In genomic region chr14:104181761-104182530, GRCh38 we compare ENCODE assay signal across 21 cellular contexts. TPM values are rescaled to one million over a fixed set of nuclear protein-coding genes. Genes with fewer than 3 reads are reported as not detected.
"Had no signal": no experiment of that assay in that cellular context is flagged by ENCODE, and none has a peak within 500 bp of the region (broad histone marks: within the 10 kb centered on the region; RNA-seq: fewer than 3 reads in every experiment).

No MANE protein-coding gene starts in this region.

- H3K4me3 Mint-ChIP-seq: activated B cell treated with CpG ODN at 0.5 μM for 24 hours; activated CD4-positive, alpha-beta T cell treated with anti-CD3 and anti-CD28 coated beads, Interleukin-2, amount 10 ng/mL, durations not matched to agents 24 days and 14 days; activated CD8-positive, alpha-beta T cell treated with anti-CD3 and anti-CD28 coated beads, Interleukin-2, amount 10 ng/mL, durations not matched to agents 7 days and 5 days; activated naive CD8-positive, alpha-beta T cell; neural crest cell; stimulated activated naive CD8-positive, alpha-beta T cell treated with anti-CD3 and anti-CD28 coated beads, Interleukin-15, amount 100 ng/mL, for 72 hours had no signal

- H3K27me3 Mint-ChIP-seq: activated CD4-positive, alpha-beta T cell treated with anti-CD3 and anti-CD28 coated beads, Interleukin-2, amount 10 ng/mL, durations not matched to agents 24 days and 14 days; activated naive CD8-positive, alpha-beta T cell; stimulated activated naive CD8-positive, alpha-beta T cell treated with anti-CD3 and anti-CD28 coated beads, Interleukin-15, amount 100 ng/mL, for 72 hours had no signal

- H3K27me3 ChIP-seq: body of pancreas, heart left ventricle, ovary, testis, upper lobe of right lung had no signal

- FAIRE-seq: frontal cortex, TTC549 had no signal

- H3K4me1 Mint-ChIP-seq: activated B cell treated with CpG ODN at 0.5 μM for 24 hours; activated CD4-positive, alpha-beta T cell treated with anti-CD3 and anti-CD28 coated beads, Interleukin-2, amount 10 ng/mL, durations not matched to agents 24 days and 14 days; neural crest cell; stimulated activated naive CD8-positive, alpha-beta T cell treated with anti-CD3 and anti-CD28 coated beads, Interleukin-15, amount 100 ng/mL, for 72 hours had no signal

- H3K36me3 ChIP-seq: ovary, sigmoid colon, upper lobe of right lung had no signal

- ATAC-seq: activated CD8-positive, alpha-beta T cell treated with anti-CD3 and anti-CD28 coated beads, Interleukin-2, amount 10 ng/mL, durations not matched to agents 7 days and 5 days; body of pancreas; heart left ventricle; upper lobe of right lung had no signal

- H3K4me3 ChIP-seq: body of pancreas, heart left ventricle, lung, ovary, sigmoid colon, spleen, testis, upper lobe of right lung had no signal

- H3K4me1 ChIP-seq: body of pancreas, sigmoid colon, testis, upper lobe of right lung had no signal

- H3K9me3 Mint-ChIP-seq: activated B cell treated with CpG ODN at 0.5 μM for 24 hours; activated CD4-positive, alpha-beta T cell treated with anti-CD3 and anti-CD28 coated beads, Interleukin-2, amount 10 ng/mL, durations not matched to agents 24 days and 14 days; neural crest cell; stimulated activated naive CD8-positive, alpha-beta T cell treated with anti-CD3 and anti-CD28 coated beads, Interleukin-15, amount 100 ng/mL, for 72 hours had no signal

- H3K9me3 ChIP-seq: body of pancreas, heart left ventricle, ovary, sigmoid colon, spleen, testis, upper lobe of right lung had no signal

- H3K27ac ChIP-seq: body of pancreas, heart left ventricle, ovary, sigmoid colon, spleen, testis, upper lobe of right lung had no signal

- DNase-seq: activated B cell treated with CpG ODN at 0.5 μM for 24 hours; activated CD4-positive, alpha-beta T cell treated with anti-CD3 and anti-CD28 coated beads, Interleukin-2, amount 10 ng/mL, durations not matched to agents 24 days and 14 days; activated CD8-positive, alpha-beta memory T cell treated with anti-CD3 and anti-CD28 coated beads, Interleukin-2, amount 50 U/mL, for 48 hours; activated CD8-positive, alpha-beta T cell treated with anti-CD3 and anti-CD28 coated beads, Interleukin-2, amount 10 ng/mL, durations not matched to agents 7 days and 5 days; activated gamma-delta T cell treated with Interleukin-2 at 50 U/mL for 16 hours; amniotic stem cell; body of pancreas; effector memory CD4-positive, alpha-beta T cell; heart left ventricle; ovary; sigmoid colon; spleen; stimulated activated naive CD8-positive, alpha-beta T cell treated with anti-CD3 and anti-CD28 coated beads, Interleukin-15, amount 100 ng/mL, for 72 hours; T-helper 2 cell; testis; upper lobe of right lung had no signal

- H3K27ac Mint-ChIP-seq: activated B cell treated with CpG ODN at 0.5 μM for 24 hours; activated CD4-positive, alpha-beta T cell treated with anti-CD3 and anti-CD28 coated beads, Interleukin-2, amount 10 ng/mL, durations not matched to agents 24 days and 14 days; activated CD8-positive, alpha-beta T cell treated with anti-CD3 and anti-CD28 coated beads, Interleukin-2, amount 10 ng/mL, durations not matched to agents 7 days and 5 days; activated naive CD8-positive, alpha-beta T cell; stimulated activated naive CD8-positive, alpha-beta T cell treated with anti-CD3 and anti-CD28 coated beads, Interleukin-15, amount 100 ng/mL, for 72 hours had no signal

- H3K36me3 Mint-ChIP-seq: activated naive CD8-positive, alpha-beta T cell had no signal

RNA-seq across cellular contexts. Expression of gene KIF26A, which starts 43.6 kb away (rescaled TPM):
- total RNA-seq: activated B cell treated with CpG ODN at 0.5 μM for 24 hours had no signal
